Comparison of ENCODE assay signal across 7 cellular contexts in the genomic region with DNA sequence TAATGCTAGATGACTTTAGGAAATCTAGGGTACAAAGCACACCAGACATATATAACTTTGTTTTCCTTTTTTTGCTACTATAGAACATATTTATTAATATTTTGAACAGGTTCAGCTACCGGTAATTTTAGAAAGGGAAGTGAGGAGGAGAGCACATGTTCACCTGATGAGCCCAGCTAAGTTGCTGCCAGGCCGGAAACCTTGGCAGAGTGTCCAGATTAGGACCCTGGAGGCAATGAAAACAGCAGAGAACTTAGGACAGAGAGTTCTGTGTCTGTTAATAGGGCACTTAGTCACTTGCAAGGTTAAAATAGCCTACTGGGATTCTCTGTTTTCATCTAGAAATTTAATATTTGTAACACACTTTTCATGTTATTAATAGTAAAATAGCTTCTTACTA.
"Had no signal": no experiment of that assay in that cellular context is flagged by ENCODE, and none has a peak within 500 bp of the region (broad histone marks: within the 10 kb centered on the region; RNA-seq: fewer than 3 reads in every experiment).

No MANE protein-coding gene starts in this region.

- H3K27ac Mint-ChIP-seq: GM23338, H9, IgD-negative memory B cell had no signal

- H3K27me3 Mint-ChIP-seq: IgD-negative memory B cell had no signal

- FAIRE-seq: H1, H54, HepG2 had no signal

- H3K4me1 Mint-ChIP-seq: GM23338, H9 had no signal

- DNase-seq: H9, KBM-7 had no signal

- ATAC-seq: GM23338, HepG2 had no signal

- H3K4me3 Mint-ChIP-seq: GM23338, H9 had no signal
